18 cellular contexts compared by ENCODE assay signal in the genomic region with DNA sequence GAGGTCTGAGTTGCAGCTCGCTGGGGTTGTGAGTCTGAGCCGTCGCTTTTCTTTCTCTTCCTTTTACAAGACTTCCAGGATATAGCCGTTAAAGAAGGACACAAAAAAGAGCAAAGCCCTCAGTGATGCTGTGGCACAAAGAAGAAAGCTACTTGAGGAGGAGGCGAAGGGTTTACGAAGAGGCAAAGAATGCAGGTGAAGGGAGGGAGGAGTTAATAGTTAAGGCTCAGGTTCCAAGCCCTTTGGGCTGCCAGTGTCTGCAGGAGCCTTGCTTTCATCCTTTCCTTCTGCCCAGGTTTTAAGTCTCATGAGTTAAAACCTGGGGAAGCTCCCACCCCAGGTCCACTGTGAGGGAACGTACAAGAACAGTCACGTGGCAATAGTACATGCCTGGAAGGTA.
DNase-seq lines count a peak whose midpoint lies in the region; ATAC-seq and TF ChIP-seq lines count a peak whose summit lies in the region.
"Had no signal": no experiment of that assay in that cellular context is flagged by ENCODE, and none has a peak within 500 bp of the region (broad histone marks: within the 10 kb centered on the region; RNA-seq: fewer than 3 reads in every experiment).

No MANE protein-coding gene starts in this region.

- H3K9me3 ChIP-seq in NT2/D1 (ENCODE audit: insufficient read depth, low read length) (no peaks in the 10 kb centered on the region), esophagus muscularis mucosa (no peaks in the 10 kb centered on the region)
- H3K9me3 ChIP-seq: suprapubic skin had no signal

- no peaks in the 10 kb centered on the region for H3K36me3 Mint-ChIP-seq in neural crest cell (ENCODE audit: low read depth)
- H3K36me3 Mint-ChIP-seq: natural killer cell treated with Interleukin-12 subunit alpha and Interleukin-12 subunit beta and Interleukin-15 and Interleukin-18, amount 100 ng/mL, for 72 hours had no signal

- ATAC-seq in HG03039 (IDR thresholded peaks at IDR 0.05; ENCODE audit: unreplicated experiment) (no peak), HG03342 (IDR thresholded peaks at IDR 0.05; ENCODE audit: unreplicated experiment) (no peak), GM18873 (IDR thresholded peaks at IDR 0.05; ENCODE audit: low FRiP score, unreplicated experiment) (no peak)
- ATAC-seq: natural killer cell treated with Interleukin-12 subunit alpha and Interleukin-12 subunit beta and Interleukin-15 and Interleukin-18, amount 100 ng/mL, for 72 hours; T-cell had no signal

- H3K4me1 Mint-ChIP-seq in neural crest cell = peaks cover 12% of the 10 kb centered on the region

- TF ChIP-seq EP300 in esophagus muscularis mucosa (IDR thresholded peaks at IDR 0.05) = no peak

- intact Hi-C loops in esophagus muscularis mucosa (cut with DNase I) = no loop called here
- intact Hi-C loops in lower leg skin (cut with DNase I; ENCODE audit: low total_unique reads) = no loop called here

- H3K27ac ChIP-seq in esophagus muscularis mucosa (replicated peaks in 1 of 4) = peak overlapping the region; percentile 61 to 73 (median 64)
- H3K27ac ChIP-seq: GM23248, suprapubic skin, WERI-Rb-1 had no signal

- H3K9me3 Mint-ChIP-seq in neural crest cell = no peaks in the 10 kb centered on the region
- H3K9me3 Mint-ChIP-seq: natural killer cell treated with Interleukin-12 subunit alpha and Interleukin-12 subunit beta and Interleukin-15 and Interleukin-18, amount 100 ng/mL, for 72 hours; T-cell had no signal

- H3K4me1 ChIP-seq in NT2/D1 (ENCODE audit: insufficient read depth, insufficient read length) (peaks cover 8% of the 10 kb centered on the region), esophagus muscularis mucosa (peaks cover 8 to 95% (median 77%) of the 10 kb centered on the region in 4 donors)

- H3K36me3 ChIP-seq in NT2/D1 (ENCODE audit: insufficient read depth, insufficient read length, low read length) (peaks cover under 1% of the 10 kb centered on the region), esophagus muscularis mucosa (no peaks in the 10 kb centered on the region)
- H3K36me3 ChIP-seq: suprapubic skin, WERI-Rb-1 had no signal

- TF ChIP-seq POLR2A in esophagus muscularis mucosa (IDR thresholded peaks at IDR 0.05; ENCODE audit: low read depth) (no peak), lower leg skin (IDR thresholded peaks at IDR 0.05) (no peak)

- no peak overlapping the region for H3K9ac ChIP-seq in NT2/D1 (ENCODE audit: insufficient read length, low read depth)
- H3K9ac ChIP-seq: GM23248 had no signal

- DNase-seq in DMS79 treated with DMSO at 0.1 percent for 48 hours (lab: John Stamatoyannopoulos, UW) (peak; percentile 80), NT2/D1 (ENCODE audit: low read depth, low spot score) (peak; percentile 75), esophagus muscularis mucosa (ENCODE audit: extremely low spot score) (no peak), neural crest cell (ENCODE audit: low read depth, low spot score) (no peak), lower leg skin (ENCODE audit: low spot score in 2 of 2) (no peak)
- DNase-seq: activated gamma-delta T cell treated with Interleukin-2 at 50 U/mL for 16 hours, aorta, GM23248, NCI-H187, NCI-H526 treated with DMSO at 0.1 percent for 48 hours, retina, T-cell had no signal

- H3K27me3 ChIP-seq in NT2/D1 (ENCODE audit: insufficient read depth, insufficient read length) (no peaks in the 10 kb centered on the region), esophagus muscularis mucosa (no peaks in the 10 kb centered on the region)
- H3K27me3 ChIP-seq: suprapubic skin had no signal

- H3K4me3 Mint-ChIP-seq in neural crest cell = no peak overlapping the region
- H3K4me3 Mint-ChIP-seq: natural killer cell treated with Interleukin-12 subunit alpha and Interleukin-12 subunit beta and Interleukin-15 and Interleukin-18, amount 100 ng/mL, for 72 hours; T-cell had no signal

- H3K4me3 ChIP-seq in NT2/D1 (ENCODE audit: insufficient read length, low read depth) (no peak overlapping the region), esophagus muscularis mucosa (no peak overlapping the region), lower leg skin (ENCODE audit: low read depth, poor library complexity, severe bottlenecking) (no peak overlapping the region)
- H3K4me3 ChIP-seq: GM23248, suprapubic skin had no signal

- H3K27ac Mint-ChIP-seq in neural crest cell (ENCODE audit: unreplicated experiment) = peak overlapping the region; percentile 28

- WGBS in esophagus muscularis mucosa = 54% methylated on average over 8 of the region's 8 CpGs
- 71 to 78% methylated on average over 8 of the region's 8 CpGs for WGBS in lower leg skin, 2 donors

- TF ChIP-seq CTCF in esophagus muscularis mucosa (IDR thresholded peaks at IDR 0.05) (no peak), neural crest cell (conservative IDR thresholded peaks at IDR 0.05) (no peak), lower leg skin (IDR thresholded peaks at IDR 0.05) (no peak)

- H3K27me3 Mint-ChIP-seq in neural crest cell (ENCODE audit: low read depth) = no peaks in the 10 kb centered on the region
- H3K27me3 Mint-ChIP-seq: natural killer cell treated with Interleukin-12 subunit alpha and Interleukin-12 subunit beta and Interleukin-15 and Interleukin-18, amount 100 ng/mL, for 72 hours; T-cell had no signal

Comparison
In these comparisons a context has a peak if more than half of its experiments do, and no peak if none do; other contexts are left out.
1. DNase-seq: peak in DMS79 treated with DMSO at 0.1 percent for 48 hours (single experiment) and NT2/D1 (single experiment); none in esophagus muscularis mucosa (single experiment), neural crest cell (single experiment) and lower leg skin (0 of 2).